In genomic region chr6:36769676-36770499, GRCh38 we compare ENCODE assay signal across 8 cellular contexts.
DNase-seq lines count a peak whose midpoint lies in the region; ATAC-seq, FAIRE-seq and TF ChIP-seq lines count a peak whose summit lies in the region.

No MANE protein-coding gene starts in this region.

- H3K4me3 Mint-ChIP-seq in CD4-positive, CD25-positive, alpha-beta regulatory T cell: peak overlapping the region; percentile 57 to 86 (median 78)

- H3K9me3 Mint-ChIP-seq in CD4-positive, CD25-positive, alpha-beta regulatory T cell: no peaks in the 10 kb centered on the region

- peak; percentile 79 for FAIRE-seq in keratinocyte (lab: Jason Lieb, UNC)

- H3K4me1 ChIP-seq in CD4-positive, CD25-positive, alpha-beta regulatory T cell (ENCODE audit: control insufficient read depth, insufficient read depth, low read length, poor library complexity, severe bottlenecking): peaks cover 27% of the 10 kb centered on the region
- H3K4me1 ChIP-seq in keratinocyte (ENCODE audit: control insufficient read depth, extremely low read depth, insufficient read depth, low read length): peaks cover 15% of the 10 kb centered on the region

- H3K27me3 Mint-ChIP-seq in CD4-positive, CD25-positive, alpha-beta regulatory T cell: peaks cover 4% of the 10 kb centered on the region

- peaks cover 29 to 56% (median 32%) of the 10 kb centered on the region in 4 donors for H3K4me1 Mint-ChIP-seq in CD4-positive, CD25-positive, alpha-beta regulatory T cell

- ATAC-seq in CD4-positive, CD25-positive, alpha-beta regulatory T cell (ENCODE audit: low read depth in 2 of 2): peak; percentile 56 to 59
- ATAC-seq in HG03108 (IDR thresholded peaks at IDR 0.05; ENCODE audit: unreplicated experiment): no peak

- H3K4me3 ChIP-seq in CD4-positive, CD25-positive, alpha-beta regulatory T cell (ENCODE audit: low read depth, low read length): peak overlapping the region; percentile 57
- H3K4me3 ChIP-seq in keratinocyte (ENCODE audit: control insufficient read depth in 2 of 3, extremely low read depth in 1 of 3, insufficient read depth in 2 of 3, low read depth in 1 of 3, low read length in 3 of 3): no peak overlapping the region

- no peaks in the 10 kb centered on the region for H3K79me2 ChIP-seq in keratinocyte (ENCODE audit: control insufficient read depth, insufficient read depth, low read length)

- no peak for TF ChIP-seq CTCF in keratinocyte (optimal IDR thresholded peaks at IDR 0.05 in 1 of 3, IDR thresholded peaks at IDR 0.05 in 1 of 3, conservative IDR thresholded peaks at IDR 0.05 in 1 of 3; ENCODE audit: extremely low read depth in 1 of 3, insufficient read depth in 2 of 3, low read length in 3 of 3)

- H2AFZ ChIP-seq in keratinocyte (ENCODE audit: control insufficient read depth, low read length): peak overlapping the region; percentile 66

- peak overlapping the region; percentile 61 for H3K27ac ChIP-seq in CD4-positive, CD25-positive, alpha-beta regulatory T cell (ENCODE audit: insufficient read depth, low read length, poor library complexity, severe bottlenecking)
- H3K27ac ChIP-seq in keratinocyte (ENCODE audit: control insufficient read depth, insufficient read depth, low read length): no peak overlapping the region

- H4K20me1 ChIP-seq in keratinocyte (ENCODE audit: control insufficient read depth, extremely low read depth, insufficient read depth, low read length): no peaks in the 10 kb centered on the region

- no peaks in the 10 kb centered on the region for H3K9me3 ChIP-seq in CD4-positive, CD25-positive, alpha-beta regulatory T cell (ENCODE audit: control insufficient read depth in 2 of 2, low read length in 2 of 2)
- H3K9me3 ChIP-seq in keratinocyte (ENCODE audit: control insufficient read depth, low read depth, low read length): no peaks in the 10 kb centered on the region

- peak in 1 of 3 donors; percentile 85 for DNase-seq in CD4-positive, CD25-positive, alpha-beta regulatory T cell
- DNase-seq in LHCN-M2 (ENCODE audit: low read depth): peak; percentile 62
- peak; percentile 44 for DNase-seq in activated effector memory CD4-positive, alpha-beta T cell treated with Interleukin-2 at 50 U/mL for 16 hours
- DNase-seq in keratinocyte (ENCODE audit: low read depth, low spot score): no peak
- no peak for DNase-seq in NCI-H1048 (lab: John Stamatoyannopoulos, UW)
- no peak for DNase-seq in NCI-H187 (lab: John Stamatoyannopoulos, UW)
- DNase-seq in ecto neural progenitor cell (ENCODE audit: low spot score): no peak

- no peaks in the 10 kb centered on the region for H3K27me3 ChIP-seq in CD4-positive, CD25-positive, alpha-beta regulatory T cell (ENCODE audit: control insufficient read depth, insufficient read depth, low read length)
- no peaks in the 10 kb centered on the region for H3K27me3 ChIP-seq in keratinocyte (ENCODE audit: control insufficient read depth, extremely low read depth, insufficient read depth, low read length)

- peak overlapping the region; percentile 51 for H3K4me2 ChIP-seq in keratinocyte (ENCODE audit: control insufficient read depth, extremely low read depth, insufficient read depth, low read depth, low read length)

- no peaks in the 10 kb centered on the region for H3K36me3 ChIP-seq in CD4-positive, CD25-positive, alpha-beta regulatory T cell (ENCODE audit: control insufficient read depth, insufficient read depth, low read length)
- H3K36me3 ChIP-seq in keratinocyte (ENCODE audit: control insufficient read depth in 2 of 2, extremely low read depth in 1 of 2, insufficient read depth in 2 of 2, low read length in 2 of 2): no peaks in the 10 kb centered on the region

- H3K9ac ChIP-seq in keratinocyte (ENCODE audit: control insufficient read depth, extremely low read depth, insufficient read depth, low read length): no peak overlapping the region

- H3K9me1 ChIP-seq in keratinocyte (ENCODE audit: control insufficient read depth, extremely low read depth, insufficient read depth, low read length): no peaks in the 10 kb centered on the region

- dilution Hi-C loops in keratinocyte (cut with MboI; ENCODE audit: extremely low pct_ligation_motif_present, low sequenced_read_pairs): no loop called here

- no peaks in the 10 kb centered on the region for H3K36me3 Mint-ChIP-seq in CD4-positive, CD25-positive, alpha-beta regulatory T cell

- H3K27ac Mint-ChIP-seq in CD4-positive, CD25-positive, alpha-beta regulatory T cell: peak overlapping the region; percentile 91 to 97 (median 96)

Comparison
In these comparisons a context has a peak if more than half of its experiments do, and no peak if none do; other contexts are left out.
1. DNase-seq: peak in LHCN-M2 (single experiment) and activated effector memory CD4-positive, alpha-beta T cell treated with Interleukin-2 at 50 U/mL for 16 hours (single experiment); none in keratinocyte (single experiment), NCI-H1048 (single experiment), NCI-H187 (0 of 2) and ecto neural progenitor cell (single experiment).